In the genomic region with DNA sequence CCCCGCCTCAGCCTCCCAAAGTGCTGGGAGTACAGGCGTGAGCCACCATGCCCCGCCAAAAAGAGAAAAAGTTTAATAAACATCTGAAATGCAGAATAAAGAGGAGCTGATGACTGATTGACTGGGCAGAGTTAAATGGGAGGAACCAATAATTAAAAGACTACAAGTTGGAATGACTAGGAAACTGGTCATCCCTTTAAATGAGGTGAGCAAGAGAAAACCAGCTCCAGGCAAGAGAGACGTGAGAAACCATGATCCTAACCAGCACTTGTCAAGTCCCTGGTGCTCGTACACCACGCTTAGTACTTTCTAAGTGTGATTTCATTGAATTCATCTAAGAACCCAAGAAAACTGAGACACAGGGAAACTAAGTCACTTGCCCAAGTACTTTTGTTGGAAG, we compare ENCODE assay signal across 21 cellular contexts.
"Had no signal": no experiment of that assay in that cellular context is flagged by ENCODE, and none has a peak within 500 bp of the region (broad histone marks: within the 10 kb centered on the region; RNA-seq: fewer than 3 reads in every experiment).

No MANE protein-coding gene starts in this region.

- H3K27ac ChIP-seq: dorsolateral prefrontal cortex, gastroesophageal sphincter, left ventricle myocardium inferior, lower lobe of right lung, neural progenitor cell, pancreas, suprapubic skin, tibial artery, upper lobe of left lung, uterus had no signal

- H3K4me3 ChIP-seq: dorsolateral prefrontal cortex, gastroesophageal sphincter, left ventricle myocardium inferior, lower lobe of right lung, neural progenitor cell, pancreas, suprapubic skin, tibial artery, upper lobe of left lung, uterus had no signal

- ATAC-seq: esophagus mucosa; gastroesophageal sphincter; lower lobe of right lung; natural killer cell treated with Interleukin-12 subunit alpha and Interleukin-12 subunit beta and Interleukin-15 and Interleukin-18, amount 100 ng/mL, for 72 hours; right cardiac atrium had no signal

- H3K36me3 ChIP-seq: gastroesophageal sphincter, left ventricle myocardium inferior, lower lobe of right lung, neural progenitor cell, pancreas, suprapubic skin, tibial artery, upper lobe of left lung, uterus had no signal

- H3K9me3 ChIP-seq: gastroesophageal sphincter, left ventricle myocardium inferior, lower lobe of right lung, pancreas, suprapubic skin, tibial artery, upper lobe of left lung, uterus had no signal

- H3K4me1 ChIP-seq: pancreas had no signal

- H3K27me3 ChIP-seq: neural progenitor cell, pancreas, suprapubic skin, upper lobe of left lung, uterus had no signal

- DNase-seq: cortex of kidney; dorsolateral prefrontal cortex; effector CD8-positive, alpha-beta T cell; immature natural killer cell; left ventricle myocardium inferior; lower lobe of right lung; midbrain; nucleus accumbens; pancreas; right cardiac atrium; small intestine; stimulated activated CD4-positive, alpha-beta T cell treated with anti-CD3 and anti-CD28 coated beads, Interleukin-2, amount 100 ng/mL, for 48 hours; stimulated activated naive CD4-positive, alpha-beta T cell treated with Interleukin-2 at 50 U/mL for 16 hours; tibial artery; upper lobe of left lung; uterus had no signal
